ENCODE assay signal across 1 cellular context in the genomic region with DNA sequence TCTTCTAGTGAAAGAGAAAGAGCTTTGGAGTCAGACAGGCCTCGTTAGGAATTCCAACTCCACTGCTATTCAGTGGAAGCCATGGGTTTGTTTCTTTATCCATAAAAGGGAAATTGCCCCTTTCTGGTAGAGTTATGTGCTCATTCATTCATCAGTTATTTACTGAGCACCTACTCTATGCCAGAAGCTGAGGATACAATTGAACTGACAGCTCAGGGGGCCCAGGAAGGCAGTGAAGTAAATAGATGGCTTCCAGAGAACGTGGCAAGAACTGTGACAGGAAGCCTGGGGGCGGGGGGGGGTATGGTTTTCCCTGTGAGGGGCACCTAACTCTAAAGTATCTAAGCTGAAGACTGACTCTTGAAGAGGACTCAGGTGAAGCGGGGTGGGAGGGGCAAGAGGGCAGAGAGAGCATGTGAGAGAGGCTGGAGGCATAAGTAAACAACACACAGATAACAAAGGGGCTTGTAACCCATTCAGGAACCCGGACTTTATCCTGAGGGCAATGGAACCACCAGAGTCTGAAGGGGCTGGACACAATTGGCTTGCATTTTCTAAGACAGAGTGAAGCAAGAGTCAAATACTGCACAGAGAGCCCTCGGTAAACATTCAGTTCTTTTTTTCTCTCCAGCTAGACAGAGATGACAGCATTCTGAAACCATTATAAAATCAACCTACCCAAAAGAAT.
TF ChIP-seq lines count a peak whose summit lies in the region.

No MANE protein-coding gene starts in this region.

TF ChIP-seq in HepG2, 621 proteins besides CTCF, POLR2A, EP300 and RAD21 (continues in another document):
- TF ChIP-seq NCOA2 (CRISPR knock-in tag; IDR thresholded peaks at IDR 0.05) (peak; percentile 66), ZNF331 (CRISPR knock-in tag; IDR thresholded peaks at IDR 0.05) (0 out of 2 replicates have a peak, but pooled peaks have one; percentile 14), ZMYM2 (CRISPR knock-in tag; IDR thresholded peaks at IDR 0.05) (0 out of 2 replicates have a peak, but pooled peaks have one; percentile 12), FOXJ3 (CRISPR knock-in tag; IDR thresholded peaks at IDR 0.05; ENCODE audit: borderline replicate concordance) (peak; percentile 75; the same call in 1 of the 2 replicates), SRF (IDR thresholded peaks at IDR 0.05; ENCODE audit: low read depth, low read length) (peak; percentile 75), TCF7 (IDR thresholded peaks at IDR 0.05; ENCODE audit: low read depth) (peak; percentile 30; the same call in 1 of the 2 replicates), ZBTB7B (CRISPR knock-in tag; IDR thresholded peaks at IDR 0.05) (peak; percentile 83; the same call in 1 of the 2 replicates), ZNF33A (CRISPR knock-in tag; IDR thresholded peaks at IDR 0.05; ENCODE audit: borderline replicate concordance) (no peak), ZNF614 (CRISPR knock-in tag; IDR thresholded peaks at IDR 0.05; ENCODE audit: borderline replicate concordance) (peak; percentile 30; the same call in 1 of the 2 replicates), ZNF468 (CRISPR knock-in tag; IDR thresholded peaks at IDR 0.05) (no peak), NFIC (IDR thresholded peaks at IDR 0.05; ENCODE audit: low read length) (peak; percentile 59), ZMYM4 (CRISPR knock-in tag; IDR thresholded peaks at IDR 0.05) (peak; percentile 67), FOXA3 (CRISPR knock-in tag; IDR thresholded peaks at IDR 0.05) (peak; percentile 88), CEBPB (IDR thresholded peaks at IDR 0.05; ENCODE audit: borderline replicate concordance, low read depth, low read length) (peak; percentile 84), HMG20A (CRISPR knock-in tag; IDR thresholded peaks at IDR 0.05; ENCODE audit: borderline replicate concordance) (peak; percentile 44; the same call in 1 of the 2 replicates), RBFOX2 (IDR thresholded peaks at IDR 0.05; ENCODE audit: low read depth, low read length) (0 out of 2 replicates have a peak, but pooled peaks have one; percentile 25), NR2F6 (IDR thresholded peaks at IDR 0.05) (peak; percentile 19; the same call in 1 of the 2 replicates), NR2F6 (CRISPR knock-in tag; IDR thresholded peaks at IDR 0.05) (peak; percentile 61), CEBPG (CRISPR knock-in tag; IDR thresholded peaks at IDR 0.05) (peak; percentile 72), MEIS1 (CRISPR knock-in tag; IDR thresholded peaks at IDR 0.05; ENCODE audit: borderline replicate concordance) (no peak), MXI1 (IDR thresholded peaks at IDR 0.05; ENCODE audit: borderline replicate concordance, low read depth, low read length) (peak; percentile 17; the same call in 1 of the 3 replicates), SP5 (CRISPR knock-in tag; IDR thresholded peaks at IDR 0.05; ENCODE audit: borderline replicate concordance, low read depth) (peak; percentile 67), HDAC2 (CRISPR knock-in tag; IDR thresholded peaks at IDR 0.05) (peak; percentile 75), FOSL2 (CRISPR knock-in tag; IDR thresholded peaks at IDR 0.05) (peak; percentile 47), ZNF251 (CRISPR knock-in tag; IDR thresholded peaks at IDR 0.05) (no peak), ISL2 (CRISPR knock-in tag; IDR thresholded peaks at IDR 0.05) (peak; percentile 46; the same call in 1 of the 2 replicates), BCL6 (CRISPR knock-in tag; IDR thresholded peaks at IDR 0.05) (peak; percentile 46; the same call in 1 of the 2 replicates), NCOR1 (IDR thresholded peaks at IDR 0.05; ENCODE audit: borderline replicate concordance, low read length) (peak; percentile 78), CHD2 (IDR thresholded peaks at IDR 0.05; ENCODE audit: low read depth, low read length) (no peak), ZNF205 (CRISPR knock-in tag; IDR thresholded peaks at IDR 0.05) (peak; percentile 34; the same call in 1 of the 2 replicates), SOX5 (CRISPR knock-in tag; IDR thresholded peaks at IDR 0.05; ENCODE audit: borderline replicate concordance) (peak; percentile 93), CREM (IDR thresholded peaks at IDR 0.05) (peak; percentile 56; the same call in 1 of the 2 replicates), CREM (CRISPR knock-in tag; IDR thresholded peaks at IDR 0.05) (no peak), RCOR2 (CRISPR knock-in tag; IDR thresholded peaks at IDR 0.05) (peak; percentile 64; the same call in 1 of the 2 replicates), SRY (CRISPR knock-in tag; IDR thresholded peaks at IDR 0.05) (no peak), ZEB1 (IDR thresholded peaks at IDR 0.05; ENCODE audit: insufficient replicate concordance, low read depth) (peak; percentile 47), SAFB2 (CRISPR knock-in tag; IDR thresholded peaks at IDR 0.05; ENCODE audit: borderline replicate concordance, low read depth) (no peak), SMC3 (IDR thresholded peaks at IDR 0.05; ENCODE audit: low read length) (no peak), ARNTL (CRISPR knock-in tag; IDR thresholded peaks at IDR 0.05) (no peak; the same call in 1 of the 2 replicates), GATAD2A (CRISPR knock-in tag; IDR thresholded peaks at IDR 0.05) (peak; percentile 85)
- TF ChIP-seq, protein P1, sequence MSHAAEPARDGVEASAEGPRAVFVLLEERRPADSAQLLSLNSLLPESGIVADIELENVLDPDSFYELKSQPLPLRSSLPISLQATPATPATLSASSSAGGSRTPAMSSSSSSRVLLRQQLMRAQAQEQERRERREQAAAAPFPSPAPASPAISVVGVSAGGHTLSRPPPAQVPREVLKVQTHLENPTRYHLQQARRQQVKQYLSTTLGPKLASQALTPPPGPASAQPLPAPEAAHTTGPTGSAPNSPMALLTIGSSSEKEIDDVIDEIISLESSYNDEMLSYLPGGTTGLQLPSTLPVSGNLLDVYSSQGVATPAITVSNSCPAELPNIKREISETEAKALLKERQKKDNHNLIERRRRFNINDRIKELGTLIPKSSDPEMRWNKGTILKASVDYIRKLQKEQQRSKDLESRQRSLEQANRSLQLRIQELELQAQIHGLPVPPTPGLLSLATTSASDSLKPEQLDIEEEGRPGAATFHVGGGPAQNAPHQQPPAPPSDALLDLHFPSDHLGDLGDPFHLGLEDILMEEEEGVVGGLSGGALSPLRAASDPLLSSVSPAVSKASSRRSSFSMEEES (CRISPR knock-in tag; IDR thresholded peaks at IDR 0.05): peak; percentile 65; the same call in 1 of the 2 replicates
- TF ChIP-seq, protein P2, sequence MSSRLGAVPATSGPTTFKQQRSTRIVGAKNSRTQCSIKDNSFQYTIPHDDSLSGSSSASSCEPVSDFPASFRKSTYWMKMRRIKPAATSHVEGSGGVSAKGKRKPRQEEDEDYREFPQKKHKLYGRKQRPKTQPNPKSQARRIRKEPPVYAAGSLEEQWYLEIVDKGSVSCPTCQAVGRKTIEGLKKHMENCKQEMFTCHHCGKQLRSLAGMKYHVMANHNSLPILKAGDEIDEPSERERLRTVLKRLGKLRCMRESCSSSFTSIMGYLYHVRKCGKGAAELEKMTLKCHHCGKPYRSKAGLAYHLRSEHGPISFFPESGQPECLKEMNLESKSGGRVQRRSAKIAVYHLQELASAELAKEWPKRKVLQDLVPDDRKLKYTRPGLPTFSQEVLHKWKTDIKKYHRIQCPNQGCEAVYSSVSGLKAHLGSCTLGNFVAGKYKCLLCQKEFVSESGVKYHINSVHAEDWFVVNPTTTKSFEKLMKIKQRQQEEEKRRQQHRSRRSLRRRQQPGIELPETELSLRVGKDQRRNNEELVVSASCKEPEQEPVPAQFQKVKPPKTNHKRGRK (CRISPR knock-in tag; IDR thresholded peaks at IDR 0.05): no peak
- TF ChIP-seq, protein P3, sequence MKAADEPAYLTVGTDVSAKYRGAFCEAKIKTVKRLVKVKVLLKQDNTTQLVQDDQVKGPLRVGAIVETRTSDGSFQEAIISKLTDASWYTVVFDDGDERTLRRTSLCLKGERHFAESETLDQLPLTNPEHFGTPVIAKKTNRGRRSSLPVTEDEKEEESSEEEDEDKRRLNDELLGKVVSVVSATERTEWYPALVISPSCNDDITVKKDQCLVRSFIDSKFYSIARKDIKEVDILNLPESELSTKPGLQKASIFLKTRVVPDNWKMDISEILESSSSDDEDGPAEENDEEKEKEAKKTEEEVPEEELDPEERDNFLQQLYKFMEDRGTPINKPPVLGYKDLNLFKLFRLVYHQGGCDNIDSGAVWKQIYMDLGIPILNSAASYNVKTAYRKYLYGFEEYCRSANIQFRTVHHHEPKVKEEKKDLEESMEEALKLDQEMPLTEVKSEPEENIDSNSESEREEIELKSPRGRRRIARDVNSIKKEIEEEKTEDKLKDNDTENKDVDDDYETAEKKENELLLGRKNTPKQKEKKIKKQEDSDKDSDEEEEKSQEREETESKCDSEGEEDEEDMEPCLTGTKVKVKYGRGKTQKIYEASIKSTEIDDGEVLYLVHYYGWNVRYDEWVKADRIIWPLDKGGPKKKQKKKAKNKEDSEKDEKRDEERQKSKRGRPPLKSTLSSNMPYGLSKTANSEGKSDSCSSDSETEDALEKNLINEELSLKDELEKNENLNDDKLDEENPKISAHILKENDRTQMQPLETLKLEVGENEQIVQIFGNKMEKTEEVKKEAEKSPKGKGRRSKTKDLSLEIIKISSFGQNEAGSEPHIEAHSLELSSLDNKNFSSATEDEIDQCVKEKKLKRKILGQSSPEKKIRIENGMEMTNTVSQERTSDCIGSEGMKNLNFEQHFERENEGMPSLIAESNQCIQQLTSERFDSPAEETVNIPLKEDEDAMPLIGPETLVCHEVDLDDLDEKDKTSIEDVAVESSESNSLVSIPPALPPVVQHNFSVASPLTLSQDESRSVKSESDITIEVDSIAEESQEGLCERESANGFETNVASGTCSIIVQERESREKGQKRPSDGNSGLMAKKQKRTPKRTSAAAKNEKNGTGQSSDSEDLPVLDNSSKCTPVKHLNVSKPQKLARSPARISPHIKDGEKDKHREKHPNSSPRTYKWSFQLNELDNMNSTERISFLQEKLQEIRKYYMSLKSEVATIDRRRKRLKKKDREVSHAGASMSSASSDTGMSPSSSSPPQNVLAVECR (CRISPR knock-in tag; IDR thresholded peaks at IDR 0.05; ENCODE audit: borderline replicate concordance): peak; percentile 46; the same call in 1 of the 2 replicates
- TF ChIP-seq, protein P4, sequence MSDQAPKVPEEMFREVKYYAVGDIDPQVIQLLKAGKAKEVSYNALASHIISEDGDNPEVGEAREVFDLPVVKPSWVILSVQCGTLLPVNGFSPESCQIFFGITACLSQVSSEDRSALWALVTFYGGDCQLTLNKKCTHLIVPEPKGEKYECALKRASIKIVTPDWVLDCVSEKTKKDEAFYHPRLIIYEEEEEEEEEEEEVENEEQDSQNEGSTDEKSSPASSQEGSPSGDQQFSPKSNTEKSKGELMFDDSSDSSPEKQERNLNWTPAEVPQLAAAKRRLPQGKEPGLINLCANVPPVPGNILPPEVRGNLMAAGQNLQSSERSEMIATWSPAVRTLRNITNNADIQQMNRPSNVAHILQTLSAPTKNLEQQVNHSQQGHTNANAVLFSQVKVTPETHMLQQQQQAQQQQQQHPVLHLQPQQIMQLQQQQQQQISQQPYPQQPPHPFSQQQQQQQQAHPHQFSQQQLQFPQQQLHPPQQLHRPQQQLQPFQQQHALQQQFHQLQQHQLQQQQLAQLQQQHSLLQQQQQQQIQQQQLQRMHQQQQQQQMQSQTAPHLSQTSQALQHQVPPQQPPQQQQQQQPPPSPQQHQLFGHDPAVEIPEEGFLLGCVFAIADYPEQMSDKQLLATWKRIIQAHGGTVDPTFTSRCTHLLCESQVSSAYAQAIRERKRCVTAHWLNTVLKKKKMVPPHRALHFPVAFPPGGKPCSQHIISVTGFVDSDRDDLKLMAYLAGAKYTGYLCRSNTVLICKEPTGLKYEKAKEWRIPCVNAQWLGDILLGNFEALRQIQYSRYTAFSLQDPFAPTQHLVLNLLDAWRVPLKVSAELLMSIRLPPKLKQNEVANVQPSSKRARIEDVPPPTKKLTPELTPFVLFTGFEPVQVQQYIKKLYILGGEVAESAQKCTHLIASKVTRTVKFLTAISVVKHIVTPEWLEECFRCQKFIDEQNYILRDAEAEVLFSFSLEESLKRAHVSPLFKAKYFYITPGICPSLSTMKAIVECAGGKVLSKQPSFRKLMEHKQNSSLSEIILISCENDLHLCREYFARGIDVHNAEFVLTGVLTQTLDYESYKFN (CRISPR knock-in tag; conservative IDR thresholded peaks at IDR 0.05): peak; percentile 85
- TF ChIP-seq, protein P5, sequence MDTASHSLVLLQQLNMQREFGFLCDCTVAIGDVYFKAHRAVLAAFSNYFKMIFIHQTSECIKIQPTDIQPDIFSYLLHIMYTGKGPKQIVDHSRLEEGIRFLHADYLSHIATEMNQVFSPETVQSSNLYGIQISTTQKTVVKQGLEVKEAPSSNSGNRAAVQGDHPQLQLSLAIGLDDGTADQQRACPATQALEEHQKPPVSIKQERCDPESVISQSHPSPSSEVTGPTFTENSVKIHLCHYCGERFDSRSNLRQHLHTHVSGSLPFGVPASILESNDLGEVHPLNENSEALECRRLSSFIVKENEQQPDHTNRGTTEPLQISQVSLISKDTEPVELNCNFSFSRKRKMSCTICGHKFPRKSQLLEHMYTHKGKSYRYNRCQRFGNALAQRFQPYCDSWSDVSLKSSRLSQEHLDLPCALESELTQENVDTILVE (CRISPR knock-in tag; IDR thresholded peaks at IDR 0.05): no peak
- TF ChIP-seq, protein P6, sequence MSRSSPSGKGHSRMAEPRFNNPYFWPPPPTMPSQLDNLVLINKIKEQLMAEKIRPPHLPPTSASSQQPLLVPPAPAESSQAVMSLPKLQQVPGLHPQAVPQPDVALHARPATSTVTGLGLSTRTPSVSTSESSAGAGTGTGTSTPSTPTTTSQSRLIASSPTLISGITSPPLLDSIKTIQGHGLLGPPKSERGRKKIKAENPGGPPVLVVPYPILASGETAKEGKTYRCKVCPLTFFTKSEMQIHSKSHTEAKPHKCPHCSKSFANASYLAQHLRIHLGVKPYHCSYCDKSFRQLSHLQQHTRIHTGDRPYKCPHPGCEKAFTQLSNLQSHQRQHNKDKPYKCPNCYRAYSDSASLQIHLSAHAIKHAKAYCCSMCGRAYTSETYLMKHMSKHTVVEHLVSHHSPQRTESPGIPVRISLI (CRISPR knock-in tag; IDR thresholded peaks at IDR 0.05; ENCODE audit: borderline replicate concordance): peak; percentile 58; the same call in 1 of the 2 replicates
- TF ChIP-seq, protein P7, sequence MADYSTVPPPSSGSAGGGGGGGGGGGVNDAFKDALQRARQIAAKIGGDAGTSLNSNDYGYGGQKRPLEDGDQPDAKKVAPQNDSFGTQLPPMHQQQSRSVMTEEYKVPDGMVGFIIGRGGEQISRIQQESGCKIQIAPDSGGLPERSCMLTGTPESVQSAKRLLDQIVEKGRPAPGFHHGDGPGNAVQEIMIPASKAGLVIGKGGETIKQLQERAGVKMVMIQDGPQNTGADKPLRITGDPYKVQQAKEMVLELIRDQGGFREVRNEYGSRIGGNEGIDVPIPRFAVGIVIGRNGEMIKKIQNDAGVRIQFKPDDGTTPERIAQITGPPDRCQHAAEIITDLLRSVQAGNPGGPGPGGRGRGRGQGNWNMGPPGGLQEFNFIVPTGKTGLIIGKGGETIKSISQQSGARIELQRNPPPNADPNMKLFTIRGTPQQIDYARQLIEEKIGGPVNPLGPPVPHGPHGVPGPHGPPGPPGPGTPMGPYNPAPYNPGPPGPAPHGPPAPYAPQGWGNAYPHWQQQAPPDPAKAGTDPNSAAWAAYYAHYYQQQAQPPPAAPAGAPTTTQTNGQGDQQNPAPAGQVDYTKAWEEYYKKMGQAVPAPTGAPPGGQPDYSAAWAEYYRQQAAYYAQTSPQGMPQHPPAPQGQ (CRISPR knock-in tag; IDR thresholded peaks at IDR 0.05; ENCODE audit: borderline replicate concordance): no peak
